In genomic region chr9:131530930-131531832, GRCh38 we compare ENCODE assay signal across 8 cellular contexts. TPM values are rescaled to one million over a fixed set of nuclear protein-coding genes. Genes with fewer than 3 reads are reported as not detected.
A peak's percentile ranks its signal among the peaks of the same experiment; 100 is the strongest.
DNase-seq lines count a peak whose midpoint lies in the region; ATAC-seq lines count a peak whose summit lies in the region.

UCK1 (minus strand) TSS chr9:131531263; CDS start chr9:131531174, 89 bp downstream.

- ATAC-seq in GM21529 (IDR thresholded peaks at IDR 0.05; ENCODE audit: unreplicated experiment): peak; percentile 80
- peak; percentile 92 to 94 for ATAC-seq in naive B cell (ENCODE audit: low read depth in 2 of 2)
- ATAC-seq in stimulated activated effector memory CD8-positive, alpha-beta T cell treated with anti-CD3 and anti-CD28 coated beads, Interleukin-12 subunit alpha, Interleukin-12 subunit beta, amount 100 ng/mL, for 72 hours: peak; percentile 97

- peaks cover 19 to 42% (median 22%) of the 10 kb centered on the region in 3 donors for H3K4me1 Mint-ChIP-seq in naive B cell
- peaks cover 41% of the 10 kb centered on the region for H3K4me1 Mint-ChIP-seq in stimulated activated effector memory CD8-positive, alpha-beta T cell treated with anti-CD3 and anti-CD28 coated beads, Interleukin-12 subunit alpha, Interleukin-12 subunit beta, amount 100 ng/mL, for 72 hours

- H3K27me3 Mint-ChIP-seq in naive B cell: no peaks in the 10 kb centered on the region

- DNase-seq in DMS53 treated with DMSO at 0.1 percent for 48 hours (lab: John Stamatoyannopoulos, UW; ENCODE audit: unreplicated experiment): peak; percentile 75
- peak; percentile 82 for DNase-seq in KBM-7
- DNase-seq in RKO (ENCODE audit: low spot score): peak; percentile 92
- DNase-seq in activated T-helper 1 cell treated with anti-CD3 and anti-CD28 coated beads, Interleukin-2, amount 50 U/mL, for 16 hours (ENCODE audit: low read depth in 1 of 2, low spot score in 1 of 2): peak; percentile 36 to 65
- peak; percentile 80 for DNase-seq in fibroblast of gingiva (ENCODE audit: low read depth)
- DNase-seq in naive B cell: peak; percentile 66
- DNase-seq in stimulated activated effector memory CD8-positive, alpha-beta T cell treated with anti-CD3 and anti-CD28 coated beads, Interleukin-12 subunit alpha, Interleukin-12 subunit beta, amount 100 ng/mL, for 72 hours (ENCODE audit: low spot score in 2 of 2): peak; percentile 60 to 78

- H3K4me3 Mint-ChIP-seq in naive B cell: peak within 1 kb of the TSS; percentile 77 to 90 (median 78)
- H3K4me3 Mint-ChIP-seq in stimulated activated effector memory CD8-positive, alpha-beta T cell treated with anti-CD3 and anti-CD28 coated beads, Interleukin-12 subunit alpha, Interleukin-12 subunit beta, amount 100 ng/mL, for 72 hours: peak within 1 kb of the TSS; percentile 72

- H3K27ac Mint-ChIP-seq in naive B cell: peak within 1 kb of the TSS in 1 of 6 donors; percentile 69
- peak within 1 kb of the TSS; percentile 73 for H3K27ac Mint-ChIP-seq in stimulated activated effector memory CD8-positive, alpha-beta T cell treated with anti-CD3 and anti-CD28 coated beads, Interleukin-12 subunit alpha, Interleukin-12 subunit beta, amount 100 ng/mL, for 72 hours

- no peaks in the 10 kb centered on the region for H3K36me3 Mint-ChIP-seq in naive B cell
- H3K36me3 Mint-ChIP-seq in stimulated activated effector memory CD8-positive, alpha-beta T cell treated with anti-CD3 and anti-CD28 coated beads, Interleukin-12 subunit alpha, Interleukin-12 subunit beta, amount 100 ng/mL, for 72 hours: peaks cover 38% of the 10 kb centered on the region

- H3K9me3 Mint-ChIP-seq in naive B cell: no peaks in the 10 kb centered on the region
- no peaks in the 10 kb centered on the region for H3K9me3 Mint-ChIP-seq in stimulated activated effector memory CD8-positive, alpha-beta T cell treated with anti-CD3 and anti-CD28 coated beads, Interleukin-12 subunit alpha, Interleukin-12 subunit beta, amount 100 ng/mL, for 72 hours

- in situ Hi-C loops in KBM-7 (cut with MboI; ENCODE audit: low pct_unique_long_range_greater_than_20kb, low sequenced_read_pairs): no loop called here

RNA-seq across cellular contexts. Expression of gene UCK1, which starts in this region (rescaled TPM):
- 10 to 100 TPM; 16.8 to 30.6 (median 21.3) TPM for polyA plus RNA-seq in naive B cell (ENCODE audit: low read depth in 6 of 6)

Comparison
In these comparisons a context has a peak if more than half of its experiments do, and no peak if none do; other contexts are left out.
1. Peak in every context shown above with its lines: DNase-seq and ATAC-seq.